In genomic region chr11:78139422-78140391, GRCh38 we compare ENCODE assay signal across 1 cellular context.
A peak's percentile ranks its signal among the peaks of the same experiment; 100 is the strongest.
TF ChIP-seq lines count a peak whose summit lies in the region.

Gene ALG8, minus strand, starts transcription at chr11:78139626. Its CDS starts 38 bp downstream, at chr11:78139588.

TF ChIP-seq in GM12878, 131 proteins besides CTCF, POLR2A, EP300 and RAD21 (continued from another document):
- TF ChIP-seq SRF (IDR thresholded peaks at IDR 0.05; ENCODE audit: low read depth in 2 of 2, low read length in 2 of 2) (0 out of 4 replicates have a peak, but pooled peaks of 1 of the 2 experiments have one; percentile 21), POU2F2 (IDR thresholded peaks at IDR 0.05; ENCODE audit: borderline replicate concordance, low read depth, low read length) (peak; percentile 58; the same call in 1 of the 3 replicates), PBX3 (IDR thresholded peaks at IDR 0.05; ENCODE audit: insufficient replicate concordance, low read depth, low read length) (peak; percentile 16), JUNB (IDR thresholded peaks at IDR 0.05) (no peak; the same call in 1 of the 2 replicates), ESRRA (IDR thresholded peaks at IDR 0.05; ENCODE audit: low read length) (no peak)
